In genomic region chr3:10300087-10300486, GRCh38 we compare ENCODE assay signal across 23 cellular contexts. TPM values are rescaled to one million over a fixed set of nuclear protein-coding genes. Genes with fewer than 3 reads are reported as not detected.
DNase-seq lines count a peak whose midpoint lies in the region; ATAC-seq and TF ChIP-seq lines count a peak whose summit lies in the region.
"Had no signal": no experiment of that assay in that cellular context is flagged by ENCODE, and none has a peak within 500 bp of the region (broad histone marks: within the 10 kb centered on the region; RNA-seq: fewer than 3 reads in every experiment).

No MANE protein-coding gene starts in this region.

- peak overlapping the region; percentile 77 for H3K27ac Mint-ChIP-seq in activated CD4-positive, alpha-beta memory T cell treated with anti-CD3 and anti-CD28 coated beads for 36 hours
- no peak overlapping the region for H3K27ac Mint-ChIP-seq in activated CD4-positive, alpha-beta memory T cell treated with anti-CD3 and anti-CD28 coated beads, Interleukin-2, amount 10 ng/mL, durations not matched to agents 7 days and 5 days
- peak overlapping the region; percentile 48; the same call in 1 of the 2 replicates for H3K27ac Mint-ChIP-seq in HFFc6
- no peak overlapping the region for H3K27ac Mint-ChIP-seq in activated naive CD8-positive, alpha-beta T cell treated with anti-CD3 and anti-CD28 coated beads, Interleukin-2, amount 50 U/mL, for 24 hours
- peak overlapping the region; percentile 73 to 82 for H3K27ac Mint-ChIP-seq in natural killer cell

- no peaks in the 10 kb centered on the region for H3K27me3 Mint-ChIP-seq in activated CD4-positive, alpha-beta memory T cell treated with anti-CD3 and anti-CD28 coated beads for 36 hours
- H3K27me3 Mint-ChIP-seq in activated CD4-positive, alpha-beta memory T cell treated with anti-CD3 and anti-CD28 coated beads, Interleukin-2, amount 10 ng/mL, durations not matched to agents 7 days and 5 days, result no peaks in the 10 kb centered on the region
- peaks cover 3% of the 10 kb centered on the region for H3K27me3 Mint-ChIP-seq in HFFc6 (ENCODE audit: insufficient read depth)
- H3K27me3 Mint-ChIP-seq in activated naive CD8-positive, alpha-beta T cell treated with anti-CD3 and anti-CD28 coated beads, Interleukin-2, amount 50 U/mL, for 24 hours, result no peaks in the 10 kb centered on the region
- no peaks in the 10 kb centered on the region for H3K27me3 Mint-ChIP-seq in natural killer cell (ENCODE audit: low read depth in 2 of 2)
- H3K27me3 Mint-ChIP-seq: CD8-positive, alpha-beta memory T cell had no signal

- DNase-seq in activated CD4-positive, alpha-beta memory T cell treated with anti-CD3 and anti-CD28 coated beads for 36 hours, result no peak
- DNase-seq in activated CD4-positive, alpha-beta memory T cell treated with anti-CD3 and anti-CD28 coated beads, Interleukin-2, amount 10 ng/mL, durations not matched to agents 7 days and 5 days, result no peak
- no peak for DNase-seq in HFFc6
- DNase-seq in activated naive CD8-positive, alpha-beta T cell treated with anti-CD3 and anti-CD28 coated beads, Interleukin-2, amount 50 U/mL, for 24 hours, result no peak
- DNase-seq in natural killer cell, result no peak
- DNase-seq in NCI-H187 (lab: John Stamatoyannopoulos, UW), result no peak
- no peak for DNase-seq in GM03348 (ENCODE audit: low spot score)
- DNase-seq: activated CD8-positive, alpha-beta memory T cell treated with anti-CD3 and anti-CD28 coated beads, Interleukin-2, amount 50 U/mL, for 48 hours; anterior cingulate cortex; CD8-positive, alpha-beta memory T cell; colonic mucosa; erythroblast; mesendoderm; NCI-H1105 treated with DMSO at 0.1 percent for 48 hours; NCI-H2171 treated with DMSO at 0.1 percent for 48 hours; RPMI8226; stimulated activated CD4-positive, alpha-beta T cell treated with anti-CD3 and anti-CD28 coated beads, Interleukin-2, amount 100 ng/mL, for 48 hours; stimulated activated CD8-positive, alpha-beta memory T cell treated with anti-CD3 and anti-CD28 coated beads, Interleukin-4, amount 100 ng/mL, for 48 hours; transverse colon had no signal

- ATAC-seq in activated naive CD8-positive, alpha-beta T cell treated with anti-CD3 and anti-CD28 coated beads, Interleukin-2, amount 50 U/mL, for 24 hours, result peak; percentile 7
- ATAC-seq in natural killer cell (peak in 2 of 3 donors; percentile 25 to 34), HG03469 (IDR thresholded peaks at IDR 0.05; ENCODE audit: unreplicated experiment) (no peak)
- ATAC-seq: A549, HCT116 had no signal

- H3K36me3 Mint-ChIP-seq in activated CD4-positive, alpha-beta memory T cell treated with anti-CD3 and anti-CD28 coated beads for 36 hours, result peaks cover 53% of the 10 kb centered on the region
- peaks cover 69% of the 10 kb centered on the region for H3K36me3 Mint-ChIP-seq in activated CD4-positive, alpha-beta memory T cell treated with anti-CD3 and anti-CD28 coated beads, Interleukin-2, amount 10 ng/mL, durations not matched to agents 7 days and 5 days (ENCODE audit: low read depth)
- H3K36me3 Mint-ChIP-seq in HFFc6 (ENCODE audit: low read depth) (peaks cover 46% of the 10 kb centered on the region), natural killer cell (peaks cover 7% of the 10 kb centered on the region)
- peaks cover 53% of the 10 kb centered on the region for H3K36me3 Mint-ChIP-seq in activated naive CD8-positive, alpha-beta T cell treated with anti-CD3 and anti-CD28 coated beads, Interleukin-2, amount 50 U/mL, for 24 hours (ENCODE audit: low read depth)

- peaks cover 10% of the 10 kb centered on the region for H3K4me1 Mint-ChIP-seq in activated CD4-positive, alpha-beta memory T cell treated with anti-CD3 and anti-CD28 coated beads for 36 hours (ENCODE audit: low read depth)
- peaks cover 12% of the 10 kb centered on the region for H3K4me1 Mint-ChIP-seq in activated CD4-positive, alpha-beta memory T cell treated with anti-CD3 and anti-CD28 coated beads, Interleukin-2, amount 10 ng/mL, durations not matched to agents 7 days and 5 days
- H3K4me1 Mint-ChIP-seq in HFFc6 (ENCODE audit: low read depth) (0 out of 2 replicates have a peak, but pooled peaks cover 6% of the 10 kb centered on the region), natural killer cell (peaks cover 8 to 9% of the 10 kb centered on the region in 2 donors)
- peaks cover 11% of the 10 kb centered on the region for H3K4me1 Mint-ChIP-seq in activated naive CD8-positive, alpha-beta T cell treated with anti-CD3 and anti-CD28 coated beads, Interleukin-2, amount 50 U/mL, for 24 hours

- intact Hi-C loops in activated CD4-positive, alpha-beta memory T cell treated with anti-CD3 and anti-CD28 coated beads for 36 hours (cut with micrococcal nuclease), result no loop called here
- intact Hi-C loops in natural killer cell (cut with micrococcal nuclease), result no loop called here

- POLR2A ChIA-PET in activated CD4-positive, alpha-beta memory T cell treated with anti-CD3 and anti-CD28 coated beads for 36 hours (lab: Charles Lee), result no interaction called here
- POLR2A ChIA-PET in activated CD4-positive, alpha-beta memory T cell treated with anti-CD3 and anti-CD28 coated beads, Interleukin-2, amount 10 ng/mL, durations not matched to agents 7 days and 5 days (lab: Charles Lee), result no interaction called here

- no peak for TF ChIP-seq CTCF in HFFc6 (IDR thresholded peaks at IDR 0.05)
- no peak for TF ChIP-seq CTCF in natural killer cell (IDR thresholded peaks at IDR 0.05)

- no peaks in the 10 kb centered on the region for H3K9me3 Mint-ChIP-seq in activated CD4-positive, alpha-beta memory T cell treated with anti-CD3 and anti-CD28 coated beads for 36 hours
- H3K9me3 Mint-ChIP-seq in activated CD4-positive, alpha-beta memory T cell treated with anti-CD3 and anti-CD28 coated beads, Interleukin-2, amount 10 ng/mL, durations not matched to agents 7 days and 5 days, result no peaks in the 10 kb centered on the region
- H3K9me3 Mint-ChIP-seq in HFFc6 (no peaks in the 10 kb centered on the region), natural killer cell (no peaks in the 10 kb centered on the region)
- no peaks in the 10 kb centered on the region for H3K9me3 Mint-ChIP-seq in activated naive CD8-positive, alpha-beta T cell treated with anti-CD3 and anti-CD28 coated beads, Interleukin-2, amount 50 U/mL, for 24 hours
- H3K9me3 Mint-ChIP-seq: CD8-positive, alpha-beta memory T cell had no signal

- H3K4me3 Mint-ChIP-seq in activated CD4-positive, alpha-beta memory T cell treated with anti-CD3 and anti-CD28 coated beads for 36 hours, result no peak overlapping the region
- no peak overlapping the region for H3K4me3 Mint-ChIP-seq in activated CD4-positive, alpha-beta memory T cell treated with anti-CD3 and anti-CD28 coated beads, Interleukin-2, amount 10 ng/mL, durations not matched to agents 7 days and 5 days
- H3K4me3 Mint-ChIP-seq in HFFc6 (no peak overlapping the region), natural killer cell (no peak overlapping the region)
- H3K4me3 Mint-ChIP-seq in activated naive CD8-positive, alpha-beta T cell treated with anti-CD3 and anti-CD28 coated beads, Interleukin-2, amount 50 U/mL, for 24 hours, result no peak overlapping the region
- H3K4me3 Mint-ChIP-seq: CD8-positive, alpha-beta memory T cell had no signal

- CTCF ChIA-PET in activated CD4-positive, alpha-beta memory T cell treated with anti-CD3 and anti-CD28 coated beads for 36 hours (lab: Charles Lee), result interaction anchor here (0.6 to 1.0 kb wide), 2 partner anchors 10 to 13 kb away, joined by 3 read pairs; no protein-coding TSS in a partner anchor
- CTCF ChIA-PET in activated CD4-positive, alpha-beta memory T cell treated with anti-CD3 and anti-CD28 coated beads, Interleukin-2, amount 10 ng/mL, durations not matched to agents 7 days and 5 days (lab: Charles Lee), result interaction anchor here (1.2 kb wide), 1 partner anchor 36 kb away, joined by 3 read pairs; no protein-coding TSS in a partner anchor

RNA-seq across cellular contexts. Expression of gene GHRL, which starts 7.3 kb away (rescaled TPM):
- under 1 TPM in 1 of 2 experiments, not detected in 1; 0.73 TPM for total RNA-seq in activated CD4-positive, alpha-beta memory T cell treated with anti-CD3 and anti-CD28 coated beads for 36 hours
- total RNA-seq in activated CD4-positive, alpha-beta memory T cell treated with anti-CD3 and anti-CD28 coated beads, Interleukin-2, amount 10 ng/mL, durations not matched to agents 7 days and 5 days, result under 1 TPM; 0.91 to 0.95 TPM
- under 1 TPM in 2 of 6 experiments, not detected in 4; 0.21 to 0.41 TPM for total RNA-seq in HFFc6 (2021; fragmentation: NEBNext Ultra II Directional; extraction: Animal tissue kit (Norgen Biotek cat#: 25700))
- total RNA-seq in natural killer cell, result 1 to 10 TPM; 1.4 to 2.6 (median 1.5) TPM
- total RNA-seq: glomerular endothelial cell had no signal

RNA-seq across cellular contexts. Expression of gene SEC13, which starts 20.8 kb away (rescaled TPM):
- total RNA-seq in activated CD4-positive, alpha-beta memory T cell treated with anti-CD3 and anti-CD28 coated beads for 36 hours, result 10 to 100 TPM; 95.3 to 95.6 TPM
- total RNA-seq in activated CD4-positive, alpha-beta memory T cell treated with anti-CD3 and anti-CD28 coated beads, Interleukin-2, amount 10 ng/mL, durations not matched to agents 7 days and 5 days, result 10 to 100 TPM; 84.0 to 88.8 TPM
- total RNA-seq in HFFc6 (2021; fragmentation: NEBNext Ultra II Directional; extraction: Animal tissue kit (Norgen Biotek cat#: 25700)), result 100 to 1,000 TPM; 240 to 278 (median 274) TPM
- 100 to 1,000 TPM in 1 of 3 donors, 10 to 100 TPM in 2; 88.6 to 105 (median 99.3) TPM for total RNA-seq in natural killer cell

RNA-seq across cellular contexts. Expression of gene TATDN2, which starts 51.8 kb away (rescaled TPM):
- total RNA-seq in activated CD4-positive, alpha-beta memory T cell treated with anti-CD3 and anti-CD28 coated beads for 36 hours, result 10 to 100 TPM; 36.9 to 39.4 TPM
- total RNA-seq in activated CD4-positive, alpha-beta memory T cell treated with anti-CD3 and anti-CD28 coated beads, Interleukin-2, amount 10 ng/mL, durations not matched to agents 7 days and 5 days, result 10 to 100 TPM; 57.1 to 59.5 TPM
- 10 to 100 TPM; 29.6 to 33.4 (median 30.7) TPM for total RNA-seq in HFFc6 (2021; fragmentation: NEBNext Ultra II Directional; extraction: Animal tissue kit (Norgen Biotek cat#: 25700))
- 10 to 100 TPM; 75.6 to 99.4 (median 88.4) TPM for total RNA-seq in natural killer cell

Comparison
In these comparisons a context has a peak if more than half of its experiments do, and no peak if none do; other contexts are left out.
1. H3K27ac Mint-ChIP-seq: peak in activated CD4-positive, alpha-beta memory T cell treated with anti-CD3 and anti-CD28 coated beads for 36 hours (single experiment), HFFc6 (single experiment) and natural killer cell (2 of 2); none in activated CD4-positive, alpha-beta memory T cell treated with anti-CD3 and anti-CD28 coated beads, Interleukin-2, amount 10 ng/mL, durations not matched to agents 7 days and 5 days (single experiment) and activated naive CD8-positive, alpha-beta T cell treated with anti-CD3 and anti-CD28 coated beads, Interleukin-2, amount 50 U/mL, for 24 hours (single experiment).